8 cellular contexts compared by ENCODE assay signal in genomic region chr12:89707623-89707991, GRCh38. TPM values are rescaled to one million over a fixed set of nuclear protein-coding genes. Genes with fewer than 3 reads are reported as not detected.
DNase-seq lines count a peak whose midpoint lies in the region; TF ChIP-seq lines count a peak whose summit lies in the region.

No MANE protein-coding gene starts in this region.

- no peaks in the 10 kb centered on the region for H3K9me3 Mint-ChIP-seq in mesothelial cell of epicardium

- no peak for TF ChIP-seq EP300 in transverse colon (IDR thresholded peaks at IDR 0.05; ENCODE audit: low read depth)

- intact Hi-C loops in transverse colon (cut with DNase I; ENCODE audit: low total_unique reads), result no loop called here

- peaks cover 27% of the 10 kb centered on the region for H3K4me1 ChIP-seq in effector memory CD4-positive, alpha-beta T cell (ENCODE audit: control insufficient read depth, insufficient read depth, low read length, poor library complexity, severe bottlenecking)
- peaks cover 7 to 26% (median 10%) of the 10 kb centered on the region in 4 donors for H3K4me1 ChIP-seq in transverse colon

- H3K36me3 ChIP-seq in effector memory CD4-positive, alpha-beta T cell (ENCODE audit: control insufficient read depth, insufficient read depth, low read length), result no peaks in the 10 kb centered on the region
- no peaks in the 10 kb centered on the region for H3K36me3 ChIP-seq in transverse colon

- H3K27me3 Mint-ChIP-seq in mesothelial cell of epicardium (ENCODE audit: low read depth), result no peaks in the 10 kb centered on the region

- peaks cover 1% of the 10 kb centered on the region for H3K36me3 Mint-ChIP-seq in mesothelial cell of epicardium

- no peaks in the 10 kb centered on the region for H3K27me3 ChIP-seq in effector memory CD4-positive, alpha-beta T cell (replicated peaks; ENCODE audit: control insufficient read depth, insufficient read depth, low read length, poor library complexity, severe bottlenecking)
- H3K27me3 ChIP-seq in transverse colon, result no peaks in the 10 kb centered on the region

- TF ChIP-seq POLR2A in transverse colon (IDR thresholded peaks at IDR 0.05), result no peak

- H3K4me3 ChIP-seq in effector memory CD4-positive, alpha-beta T cell (ENCODE audit: insufficient read depth, low read depth, low read length, poor library complexity, severe bottlenecking), result peak overlapping the region; percentile 97
- H3K4me3 ChIP-seq in transverse colon, result peak overlapping the region; percentile 80 to 95 (median 94)

- H3K27ac Mint-ChIP-seq in mesothelial cell of epicardium, result peak overlapping the region; percentile 98

- WGBS in transverse colon (ENCODE audit: low coverage in 1 of 2), 2 donors, result 0% methylated on average over 19 of the region's 19 CpGs; no CpG with 5 or more reads in 1 of the 2 donors

- peak; percentile 35 for DNase-seq in stimulated activated CD4-positive, alpha-beta T cell treated with anti-CD3 and anti-CD28 coated beads, Interleukin-15, amount 100 ng/mL, for 24 hours
- no peak for DNase-seq in stimulated activated CD4-positive, alpha-beta T cell treated with anti-CD3 and anti-CD28 coated beads, Interleukin-12 subunit alpha, Interleukin-12 subunit beta, amount 100 ng/mL, for 4 hours
- DNase-seq in effector memory CD4-positive, alpha-beta T cell, result no peak
- DNase-seq in mesothelial cell of epicardium (ENCODE audit: low spot score in 2 of 2, unreplicated experiment in 2 of 2) (peak; percentile 21 to 45), transverse colon (peak; percentile 34), NCI-H2171 treated with DMSO at 0.1 percent for 48 hours (lab: John Stamatoyannopoulos, UW) (no peak), NOMO-1 treated with dmso at 0.1 percent for 144 hours (lab: John Stamatoyannopoulos, UW; ENCODE audit: unreplicated experiment) (no peak)

- TF ChIP-seq CTCF in VCaP (conservative IDR thresholded peaks at IDR 0.05), result no peak; the same call in 1 of the 2 replicates
- no peak for TF ChIP-seq CTCF in mesothelial cell of epicardium (IDR thresholded peaks at IDR 0.05; ENCODE audit: unreplicated experiment)
- TF ChIP-seq CTCF in transverse colon (IDR thresholded peaks at IDR 0.05), result no peak

- peak overlapping the region; percentile 95 for H3K27ac ChIP-seq in VCaP
- H3K27ac ChIP-seq in effector memory CD4-positive, alpha-beta T cell (ENCODE audit: insufficient read depth, low read length, poor library complexity, severe bottlenecking), result peak overlapping the region; percentile 96
- H3K27ac ChIP-seq in transverse colon, result peak overlapping the region; percentile 98 to 100 (median 100)

- H3K4me1 Mint-ChIP-seq in mesothelial cell of epicardium, result peaks cover 51% of the 10 kb centered on the region

- H3K4me3 Mint-ChIP-seq in mesothelial cell of epicardium, result peak overlapping the region; percentile 99

- H3K9me3 ChIP-seq in effector memory CD4-positive, alpha-beta T cell (ENCODE audit: control insufficient read depth, low read length), result no peaks in the 10 kb centered on the region
- H3K9me3 ChIP-seq in transverse colon, result no peaks in the 10 kb centered on the region

- in situ Hi-C loops in transverse colon (cut with MboI; ENCODE audit: low pct_ligation_motif_present in 1 of 4, low pct_unique_long_range_greater_than_20kb in 1 of 4, low sequenced_read_pairs in 3 of 4), result no loop called here

RNA-seq across cellular contexts. Expression of gene ATP2B1, which starts 1.0 kb away (rescaled TPM):
- total RNA-seq in mesothelial cell of epicardium (124 to 140 TPM (median 131 TPM) in 3 replicates), transverse colon (100 to 1,000 TPM in 2 of 4 donors, 10 to 100 TPM in 2; 52.7 to 235 (median 104) TPM)

Comparison
In these comparisons a context has a peak if more than half of its experiments do, and no peak if none do; other contexts are left out.
1. DNase-seq: peak in stimulated activated CD4-positive, alpha-beta T cell treated with anti-CD3 and anti-CD28 coated beads, Interleukin-15, amount 100 ng/mL, for 24 hours (single experiment), mesothelial cell of epicardium (2 of 2) and transverse colon (single experiment); none in stimulated activated CD4-positive, alpha-beta T cell treated with anti-CD3 and anti-CD28 coated beads, Interleukin-12 subunit alpha, Interleukin-12 subunit beta, amount 100 ng/mL, for 4 hours (single experiment), effector memory CD4-positive, alpha-beta T cell (0 of 3), NCI-H2171 treated with DMSO at 0.1 percent for 48 hours (single experiment) and NOMO-1 treated with dmso at 0.1 percent for 144 hours (single experiment).
2. Peak in every context shown above with its lines, with median percentiles within 50 percentile points of each other: H3K27ac ChIP-seq.